1 cellular context compared by ENCODE assay signal in genomic region chr16:48447940-48448536, GRCh38.
A peak's percentile ranks its signal among the peaks of the same experiment; 100 is the strongest.
TF ChIP-seq lines count a peak whose summit lies in the region.

No MANE protein-coding gene starts in this region.

TF ChIP-seq in HepG2, 621 proteins besides CTCF, POLR2A, EP300 and RAD21 (continued from another document and continues in another):
- TF ChIP-seq ZBTB43 (CRISPR knock-in tag; conservative IDR thresholded peaks at IDR 0.05) = no peak
- no peak for TF ChIP-seq AKNA (CRISPR knock-in tag; IDR thresholded peaks at IDR 0.05; ENCODE audit: borderline replicate concordance)
- TF ChIP-seq ZNF441 (CRISPR knock-in tag; IDR thresholded peaks at IDR 0.05; ENCODE audit: borderline replicate concordance) = 0 out of 2 replicates have a peak, but pooled peaks have one; percentile 33
- no peak for TF ChIP-seq ZNF569 (CRISPR knock-in tag; IDR thresholded peaks at IDR 0.05; ENCODE audit: borderline replicate concordance)
- TF ChIP-seq ZNF562 (CRISPR knock-in tag; IDR thresholded peaks at IDR 0.05; ENCODE audit: borderline replicate concordance) = no peak
- no peak for TF ChIP-seq TSC22D2 (CRISPR knock-in tag; IDR thresholded peaks at IDR 0.05; ENCODE audit: borderline replicate concordance)
- TF ChIP-seq BCL3 (CRISPR knock-in tag; IDR thresholded peaks at IDR 0.05) = no peak
- TF ChIP-seq ARNT2 (CRISPR knock-in tag; IDR thresholded peaks at IDR 0.05; ENCODE audit: low read depth) = no peak
- TF ChIP-seq ZNF766 (CRISPR knock-in tag; IDR thresholded peaks at IDR 0.05; ENCODE audit: borderline replicate concordance) = no peak; the same call in 1 of the 2 replicates
- 0 out of 2 replicates have a peak, but pooled peaks have one; percentile 15 for TF ChIP-seq MYC (CRISPR knock-in tag; IDR thresholded peaks at IDR 0.05; ENCODE audit: borderline replicate concordance)
- TF ChIP-seq ZNF318 (CRISPR knock-in tag; IDR thresholded peaks at IDR 0.05) = 0 out of 2 replicates have a peak, but pooled peaks have one; percentile 66
- TF ChIP-seq ZNF253 (CRISPR knock-in tag; IDR thresholded peaks at IDR 0.05; ENCODE audit: borderline replicate concordance) = no peak
- TF ChIP-seq MAF1 (CRISPR knock-in tag; IDR thresholded peaks at IDR 0.05; ENCODE audit: borderline replicate concordance) = no peak
- TF ChIP-seq BATF2 (CRISPR knock-in tag; IDR thresholded peaks at IDR 0.05) = no peak
- no peak for TF ChIP-seq GMEB2 (CRISPR knock-in tag; IDR thresholded peaks at IDR 0.05; ENCODE audit: low read depth)
- TF ChIP-seq ELF4 (CRISPR knock-in tag; IDR thresholded peaks at IDR 0.05; ENCODE audit: borderline replicate concordance) = no peak
- TF ChIP-seq ZNF598 (CRISPR knock-in tag; IDR thresholded peaks at IDR 0.05; ENCODE audit: borderline replicate concordance) = no peak
- no peak for TF ChIP-seq ZNF619 (CRISPR knock-in tag; IDR thresholded peaks at IDR 0.05)
- no peak for TF ChIP-seq NPAS2 (CRISPR knock-in tag; IDR thresholded peaks at IDR 0.05; ENCODE audit: borderline replicate concordance)
- 0 out of 2 replicates have a peak, but pooled peaks have one; percentile 61 for TF ChIP-seq ZNF605 (CRISPR knock-in tag; IDR thresholded peaks at IDR 0.05)
- no peak for TF ChIP-seq ZNF432 (CRISPR knock-in tag; IDR thresholded peaks at IDR 0.05; ENCODE audit: borderline replicate concordance)
- no peak for TF ChIP-seq SMARCC2 (IDR thresholded peaks at IDR 0.05)
- no peak for TF ChIP-seq TMF1 (CRISPR knock-in tag; IDR thresholded peaks at IDR 0.05; ENCODE audit: low read depth)
- peak; percentile 49; the same call in 1 of the 2 replicates for TF ChIP-seq RXRA (CRISPR knock-in tag; IDR thresholded peaks at IDR 0.05)
- TF ChIP-seq AHR (CRISPR knock-in tag; IDR thresholded peaks at IDR 0.05) = no peak
- no peak for TF ChIP-seq ZFP36L1 (CRISPR knock-in tag; IDR thresholded peaks at IDR 0.05)
- peak; percentile 70; the same call in 1 of the 2 replicates for TF ChIP-seq HOXA3 (CRISPR knock-in tag; IDR thresholded peaks at IDR 0.05)
- no peak for TF ChIP-seq GMEB1 (CRISPR knock-in tag; IDR thresholded peaks at IDR 0.05; ENCODE audit: borderline replicate concordance)
- no peak for TF ChIP-seq FOSL1 (CRISPR knock-in tag; IDR thresholded peaks at IDR 0.05; ENCODE audit: borderline replicate concordance)
- no peak for TF ChIP-seq YEATS2 (CRISPR knock-in tag; IDR thresholded peaks at IDR 0.05; ENCODE audit: borderline replicate concordance)
- TF ChIP-seq ZMAT3 (CRISPR knock-in tag; conservative IDR thresholded peaks at IDR 0.05) = no peak
- TF ChIP-seq THAP9 (CRISPR knock-in tag; IDR thresholded peaks at IDR 0.05; ENCODE audit: borderline replicate concordance) = no peak
- peak; percentile 54; the same call in 1 of the 2 replicates for TF ChIP-seq ZNF232 (CRISPR knock-in tag; IDR thresholded peaks at IDR 0.05; ENCODE audit: borderline replicate concordance)
